Comparison of ENCODE assay signal across 1 cellular context in genomic region chr9:103188966-103189365, GRCh38.
TF ChIP-seq lines count a peak whose summit lies in the region.

No MANE protein-coding gene starts in this region.

TF ChIP-seq in HepG2, 621 proteins besides CTCF, POLR2A, EP300 and RAD21 (continued from another document):
- TF ChIP-seq ZNF383 (CRISPR knock-in tag; IDR thresholded peaks at IDR 0.05; ENCODE audit: borderline replicate concordance) (no peak), ZSCAN25 (CRISPR knock-in tag; IDR thresholded peaks at IDR 0.05) (no peak), SRSF9 (IDR thresholded peaks at IDR 0.05; ENCODE audit: borderline replicate concordance, insufficient read depth, low read depth, low read length, poor library complexity, severe bottlenecking) (no peak), SNRNP70 (IDR thresholded peaks at IDR 0.05; ENCODE audit: low read depth, low read length) (no peak), BCL6 (CRISPR knock-in tag; IDR thresholded peaks at IDR 0.05) (no peak), CAMTA2 (CRISPR knock-in tag; IDR thresholded peaks at IDR 0.05; ENCODE audit: borderline replicate concordance) (no peak), TERF1 (CRISPR knock-in tag; IDR thresholded peaks at IDR 0.05) (no peak)
